In genomic region chr20:50343490-50344179, GRCh38 we compare ENCODE assay signal across 23 cellular contexts.
DNase-seq lines count a peak whose midpoint lies in the region; ATAC-seq and TF ChIP-seq lines count a peak whose summit lies in the region.
"Had no signal": no experiment of that assay in that cellular context is flagged by ENCODE, and none has a peak within 500 bp of the region (broad histone marks: within the 10 kb centered on the region; RNA-seq: fewer than 3 reads in every experiment).

No MANE protein-coding gene starts in this region.

- H3K27ac Mint-ChIP-seq in activated CD4-positive, alpha-beta T cell treated with anti-CD3 and anti-CD28 coated beads for 36 hours: peak overlapping the region; percentile 72
- H3K27ac Mint-ChIP-seq in activated naive CD4-positive, alpha-beta T cell treated with anti-CD3 and anti-CD28 coated beads, Interleukin-2, amount 10 ng/mL, durations not matched to agents 7 days and 5 days: no peak overlapping the region
- H3K27ac Mint-ChIP-seq: activated naive CD4-positive, alpha-beta T cell treated with anti-CD3 and anti-CD28 coated beads, Interleukin-2, amount 50 U/mL, for 24 hours; endodermal cell had no signal

- no peaks in the 10 kb centered on the region for H3K27me3 ChIP-seq in WERI-Rb-1 (ENCODE audit: insufficient read depth, low read depth, severe bottlenecking)
- H3K27me3 ChIP-seq: transverse colon had no signal

- no peaks in the 10 kb centered on the region for H3K36me3 ChIP-seq in WERI-Rb-1
- H3K36me3 ChIP-seq: transverse colon had no signal

- POLR2A ChIA-PET in activated CD4-positive, alpha-beta T cell treated with anti-CD3 and anti-CD28 coated beads for 36 hours (lab: Charles Lee): no interaction called here

- no peak for DNase-seq in activated CD4-positive, alpha-beta T cell treated with anti-CD3 and anti-CD28 coated beads for 36 hours
- DNase-seq in activated CD4-positive, alpha-beta T cell treated with anti-CD3 and anti-CD28 coated beads for 48 hours: no peak
- DNase-seq in NCI-H345 (lab: John Stamatoyannopoulos, UW): peak; percentile 95
- DNase-seq in activated naive CD4-positive, alpha-beta T cell treated with anti-CD3 and anti-CD28 coated beads, Interleukin-2, amount 10 ng/mL, durations not matched to agents 7 days and 5 days: no peak
- DNase-seq in effector CD4-positive, alpha-beta T cell: no peak
- no peak for DNase-seq in WERI-Rb-1
- DNase-seq: ACHN; activated CD4-positive, CD25-positive, alpha-beta regulatory T cell treated with anti-CD3 and anti-CD28 coated beads, Interleukin-2, amount 50 U/mL, for 72 hours; GOT3; kidney; NCI-H1417 treated with DMSO at 0.1 percent for 48 hours; NCI-H82; occipital lobe; Right ventricle myocardium superior; stimulated activated CD4-positive, alpha-beta T cell treated with anti-CD3 and anti-CD28 coated beads, Interleukin-4, amount 100 ng/mL, for 24 hours; stimulated activated naive CD8-positive, alpha-beta T cell treated with anti-CD3 and anti-CD28 coated beads, Interleukin-15, amount 100 ng/mL, for 72 hours; SW 1271; transverse colon had no signal

- CTCF ChIA-PET in activated CD4-positive, alpha-beta T cell treated with anti-CD3 and anti-CD28 coated beads for 36 hours (lab: Charles Lee): no interaction called here
- CTCF ChIA-PET in activated naive CD4-positive, alpha-beta T cell treated with anti-CD3 and anti-CD28 coated beads, Interleukin-2, amount 10 ng/mL, durations not matched to agents 7 days and 5 days (lab: Charles Lee): interaction anchor here (0.7 kb wide), 1 partner anchor 144 kb away, joined by 3 read pairs; no protein-coding TSS in a partner anchor

- intact Hi-C loops in activated CD4-positive, alpha-beta T cell treated with anti-CD3 and anti-CD28 coated beads for 36 hours (cut with DNase I, micrococcal nuclease): loop anchor here in 1 of 2 experiments (1.0 kb wide), 1 partner anchor 153 kb away; the partner anchor contains the start of gene CEBPB

- no peaks in the 10 kb centered on the region for H3K9me3 ChIP-seq in WERI-Rb-1 (ENCODE audit: severe bottlenecking)
- H3K9me3 ChIP-seq: transverse colon had no signal

- H3K4me3 ChIP-seq in skin epidermis: no peak overlapping the region
- no peak overlapping the region for H3K4me3 ChIP-seq in WERI-Rb-1 (ENCODE audit: low read depth, low read length)
- H3K4me3 ChIP-seq: transverse colon had no signal

- H3K9me3 Mint-ChIP-seq in activated CD4-positive, alpha-beta T cell treated with anti-CD3 and anti-CD28 coated beads for 36 hours (ENCODE audit: low read depth): no peaks in the 10 kb centered on the region
- no peaks in the 10 kb centered on the region for H3K9me3 Mint-ChIP-seq in activated naive CD4-positive, alpha-beta T cell treated with anti-CD3 and anti-CD28 coated beads, Interleukin-2, amount 10 ng/mL, durations not matched to agents 7 days and 5 days
- H3K9me3 Mint-ChIP-seq: activated naive CD4-positive, alpha-beta T cell treated with anti-CD3 and anti-CD28 coated beads, Interleukin-2, amount 50 U/mL, for 24 hours; endodermal cell; stimulated activated naive CD8-positive, alpha-beta T cell treated with anti-CD3 and anti-CD28 coated beads, Interleukin-15, amount 100 ng/mL, for 72 hours had no signal

- H3K27me3 Mint-ChIP-seq in activated CD4-positive, alpha-beta T cell treated with anti-CD3 and anti-CD28 coated beads for 36 hours: no peaks in the 10 kb centered on the region
- H3K27me3 Mint-ChIP-seq in activated naive CD4-positive, alpha-beta T cell treated with anti-CD3 and anti-CD28 coated beads, Interleukin-2, amount 10 ng/mL, durations not matched to agents 7 days and 5 days: peaks cover 5% of the 10 kb centered on the region
- H3K27me3 Mint-ChIP-seq: activated naive CD4-positive, alpha-beta T cell treated with anti-CD3 and anti-CD28 coated beads, Interleukin-2, amount 50 U/mL, for 24 hours had no signal

- no peak for TF ChIP-seq CTCF in WERI-Rb-1 (IDR thresholded peaks at IDR 0.05; ENCODE audit: low read depth, low read length)

- H3K36me3 Mint-ChIP-seq in activated CD4-positive, alpha-beta T cell treated with anti-CD3 and anti-CD28 coated beads for 36 hours (ENCODE audit: low read depth): no peaks in the 10 kb centered on the region
- no peaks in the 10 kb centered on the region for H3K36me3 Mint-ChIP-seq in activated naive CD4-positive, alpha-beta T cell treated with anti-CD3 and anti-CD28 coated beads, Interleukin-2, amount 10 ng/mL, durations not matched to agents 7 days and 5 days
- H3K36me3 Mint-ChIP-seq: activated naive CD4-positive, alpha-beta T cell treated with anti-CD3 and anti-CD28 coated beads, Interleukin-2, amount 50 U/mL, for 24 hours had no signal

- peak overlapping the region; percentile 15 for H3K4me3 Mint-ChIP-seq in activated CD4-positive, alpha-beta T cell treated with anti-CD3 and anti-CD28 coated beads for 36 hours
- no peak overlapping the region for H3K4me3 Mint-ChIP-seq in activated naive CD4-positive, alpha-beta T cell treated with anti-CD3 and anti-CD28 coated beads, Interleukin-2, amount 10 ng/mL, durations not matched to agents 7 days and 5 days
- H3K4me3 Mint-ChIP-seq: activated naive CD4-positive, alpha-beta T cell treated with anti-CD3 and anti-CD28 coated beads, Interleukin-2, amount 50 U/mL, for 24 hours; endodermal cell; stimulated activated naive CD8-positive, alpha-beta T cell treated with anti-CD3 and anti-CD28 coated beads, Interleukin-15, amount 100 ng/mL, for 72 hours had no signal

- H3K4me1 Mint-ChIP-seq in activated CD4-positive, alpha-beta T cell treated with anti-CD3 and anti-CD28 coated beads for 36 hours: peaks cover 61% of the 10 kb centered on the region
- peaks cover 64% of the 10 kb centered on the region for H3K4me1 Mint-ChIP-seq in activated naive CD4-positive, alpha-beta T cell treated with anti-CD3 and anti-CD28 coated beads, Interleukin-2, amount 10 ng/mL, durations not matched to agents 7 days and 5 days

- no peak for ATAC-seq in activated CD4-positive, alpha-beta T cell treated with anti-CD3 and anti-CD28 coated beads for 36 hours
- ATAC-seq in esophagus mucosa: peak; percentile 44
- ATAC-seq: stimulated activated naive CD8-positive, alpha-beta T cell treated with anti-CD3 and anti-CD28 coated beads, Interleukin-15, amount 100 ng/mL, for 72 hours had no signal

- H3K27ac ChIP-seq in skin epidermis (peak overlapping the region in 15 of 21 experiments; percentile 1 to 71 (median 45)), WERI-Rb-1 (no peak overlapping the region)
- H3K27ac ChIP-seq: C4-2B, transverse colon had no signal
